ENCODE assay signal across 1 cellular context in genomic region chr9:87140605-87141109, GRCh38.
TF ChIP-seq lines count a peak whose summit lies in the region.

No MANE protein-coding gene starts in this region.

TF ChIP-seq in HEK293, 187 proteins besides CTCF, POLR2A, EP300 and RAD21 (continued from another document and continues in another):
- TF ChIP-seq ZNF449 (tag by site-specific recombination; IDR thresholded peaks at IDR 0.05) (peak; percentile 40; the same call in 1 of the 2 replicates), ZNF660 (tag by site-specific recombination; IDR thresholded peaks at IDR 0.05) (peak; percentile 67; the same call in 1 of the 2 replicates), ZNF654 (tag by site-specific recombination; IDR thresholded peaks at IDR 0.05; ENCODE audit: low read depth) (no peak), ZNF23 (tag by site-specific recombination; IDR thresholded peaks at IDR 0.05; ENCODE audit: borderline replicate concordance) (no peak), BCL11A (tag by site-specific recombination; IDR thresholded peaks at IDR 0.05; ENCODE audit: low read depth) (0 out of 2 replicates have a peak, but pooled peaks have one; percentile 32), PRDM10 (tag by site-specific recombination; IDR thresholded peaks at IDR 0.05) (no peak), INSM2 (tag by site-specific recombination; IDR thresholded peaks at IDR 0.05) (peak; percentile 92), ZNF518A (tag by site-specific recombination; conservative IDR thresholded peaks at IDR 0.05; ENCODE audit: low read depth) (peak; percentile 13; the same call in 1 of the 2 replicates), ZBTB10 (tag by site-specific recombination; IDR thresholded peaks at IDR 0.05) (no peak), ZNF433 (tag by site-specific recombination; IDR thresholded peaks at IDR 0.05; ENCODE audit: low read depth) (no peak), KLF16 (tag by site-specific recombination; IDR thresholded peaks at IDR 0.05) (0 out of 2 replicates have a peak, but pooled peaks have one; percentile 20), SCRT1 (tag by site-specific recombination; IDR thresholded peaks at IDR 0.05; ENCODE audit: borderline replicate concordance) (peak; percentile 42), ZNF302 (tag by site-specific recombination; IDR thresholded peaks at IDR 0.05; ENCODE audit: low read depth) (no peak), GLI4 (tag by site-specific recombination; IDR thresholded peaks at IDR 0.05) (peak; percentile 20; the same call in 1 of the 2 replicates), ELK4 (IDR thresholded peaks at IDR 0.05; ENCODE audit: borderline replicate concordance, low read depth, low read length) (no peak), IKZF3 (tag by site-specific recombination; IDR thresholded peaks at IDR 0.05) (peak; percentile 80), ZNF2 (tag by site-specific recombination; IDR thresholded peaks at IDR 0.05) (0 out of 2 replicates have a peak, but pooled peaks have one; percentile 42), ZNF561 (tag by site-specific recombination; IDR thresholded peaks at IDR 0.05; ENCODE audit: borderline replicate concordance) (peak; percentile 92), ZNF416 (tag by site-specific recombination; IDR thresholded peaks at IDR 0.05) (no peak), ZNF555 (tag by site-specific recombination; conservative IDR thresholded peaks at IDR 0.05) (no peak), ZNF362 (tag by site-specific recombination; IDR thresholded peaks at IDR 0.05) (0 out of 2 replicates have a peak, but pooled peaks have one; percentile 19), KLF1 (tag by site-specific recombination; IDR thresholded peaks at IDR 0.05) (no peak), ZNF394 (tag by site-specific recombination; IDR thresholded peaks at IDR 0.05; ENCODE audit: borderline replicate concordance) (peak; percentile 63; the same call in 1 of the 2 replicates), ZSCAN18 (tag by site-specific recombination; IDR thresholded peaks at IDR 0.05) (no peak), ZNF501 (tag by site-specific recombination; IDR thresholded peaks at IDR 0.05) (no peak; the same call in 1 of the 2 replicates), ZIC2 (tag by site-specific recombination; IDR thresholded peaks at IDR 0.05) (peak; percentile 99), HOXA7 (CRISPR knock-in tag; IDR thresholded peaks at IDR 0.05; ENCODE audit: borderline replicate concordance) (no peak), ZNF488 (tag by site-specific recombination; IDR thresholded peaks at IDR 0.05) (no peak), ZSCAN30 (tag by site-specific recombination; IDR thresholded peaks at IDR 0.05) (peak; percentile 77), ZBTB11 (tag by site-specific recombination; conservative IDR thresholded peaks at IDR 0.05; ENCODE audit: low read depth) (no peak)
